ENCODE assay signal across 8 cellular contexts in genomic region chr18:65938592-65939372, GRCh38.
DNase-seq lines count a peak whose midpoint lies in the region; ATAC-seq and TF ChIP-seq lines count a peak whose summit lies in the region.

No MANE protein-coding gene starts in this region.

- CTCF ChIA-PET in PC-9 (lab: Charles Lee) = no interaction called here

- no TSS peak for BruUV-seq in PC-9 (replicated peaks; lab: Mats Ljungman, UMichigan)

- H3K9me3 ChIP-seq in PC-9 (ENCODE audit: insufficient read depth, low read depth) = no peaks in the 10 kb centered on the region

- no peak overlapping the region for H3K4me2 ChIP-seq in PC-9

- H3K27ac ChIP-seq in PC-9 = no peak overlapping the region

- H3F3A ChIP-seq in PC-9 (ENCODE audit: insufficient read depth, low read depth) = no peaks in the 10 kb centered on the region

- no peak for DNase-seq in CD14-positive monocyte (ENCODE audit: low spot score)
- peak in 1 of 2 experiments; percentile 10 for DNase-seq in PC-9
- DNase-seq in glomerular endothelial cell (ENCODE audit: extremely low read depth, low read depth, low spot score) = peak; percentile 3
- no peak for DNase-seq in mesenteric fat pad (ENCODE audit: low spot score)
- no peak for DNase-seq in immature natural killer cell
- no peak for DNase-seq in activated effector memory CD4-positive, alpha-beta T cell treated with anti-CD3 and anti-CD28 coated beads, Interleukin-2, amount 50 U/mL, for 16 hours

- H3K27me3 ChIP-seq in PC-9 (ENCODE audit: insufficient read depth, low read depth) = no peaks in the 10 kb centered on the region

- peaks cover 0 to 2% (median 0%) of the 10 kb centered on the region in 7 donors for H3K9me3 Mint-ChIP-seq in CD14-positive monocyte
- H3K9me3 Mint-ChIP-seq in immature natural killer cell = peaks cover 1 to 47% (median 17%) of the 10 kb centered on the region in 6 donors

- H3K27me3 Mint-ChIP-seq in CD14-positive monocyte (ENCODE audit: low read depth in 3 of 3) = peaks cover 0 to 3% (median 0%) of the 10 kb centered on the region in 3 donors
- H3K27me3 Mint-ChIP-seq in immature natural killer cell (ENCODE audit: low read depth in 3 of 3) = no peaks in the 10 kb centered on the region

- H3K4me1 Mint-ChIP-seq in CD14-positive monocyte (no peaks in the 10 kb centered on the region), immature natural killer cell (no peaks in the 10 kb centered on the region)

- intact Hi-C loops in CD14-positive monocyte (cut with micrococcal nuclease) (no loop called here), PC-9 (cut with micrococcal nuclease; ENCODE audit: unreplicated experiment) (loop anchor here (5.0 kb wide), 1 partner anchor 559 kb away; no protein-coding TSS in a partner anchor)

- no peak overlapping the region for H3K4me3 ChIP-seq in PC-9

- H3K4me3 Mint-ChIP-seq in CD14-positive monocyte = no peak overlapping the region
- H3K4me3 Mint-ChIP-seq in immature natural killer cell = no peak overlapping the region

- H3K36me3 ChIP-seq in PC-9 (ENCODE audit: low read depth) = no peaks in the 10 kb centered on the region

- H3K36me3 Mint-ChIP-seq in CD14-positive monocyte (no peaks in the 10 kb centered on the region), immature natural killer cell (peaks cover 0 to 6% (median 0%) of the 10 kb centered on the region in 3 donors)

- TF ChIP-seq CTCF in CD14-positive monocyte (IDR thresholded peaks at IDR 0.05) (peak; percentile 14), PC-9 (conservative IDR thresholded peaks at IDR 0.05) (peak; percentile 52; the same call in 1 of the 2 replicates)

- no peaks in the 10 kb centered on the region for H4K20me1 ChIP-seq in PC-9 (ENCODE audit: insufficient read depth)

- ATAC-seq in GM18870 (IDR thresholded peaks at IDR 0.05; ENCODE audit: unreplicated experiment) (peak; percentile 96), HG03469 (IDR thresholded peaks at IDR 0.05; ENCODE audit: unreplicated experiment) (peak; percentile 77)

- no peaks in the 10 kb centered on the region for H3K79me2 ChIP-seq in PC-9 (ENCODE audit: low read depth)

- POLR2A ChIA-PET in PC-9 (lab: Charles Lee; ENCODE audit: unreplicated experiment) = no interaction called here

- H3K27ac Mint-ChIP-seq in CD14-positive monocyte = no peak overlapping the region
- H3K27ac Mint-ChIP-seq in immature natural killer cell = no peak overlapping the region

- H2AFZ ChIP-seq in PC-9 = no peak overlapping the region

- H3K4me1 ChIP-seq in PC-9 (replicated peaks; ENCODE audit: insufficient read depth) = 0 out of 2 replicates have a peak, but pooled peaks cover 3% of the 10 kb centered on the region

- H3K9me2 ChIP-seq in PC-9 (ENCODE audit: insufficient read depth) = no peaks in the 10 kb centered on the region; the same call in 1 of the 2 replicates
